Comparison of ENCODE assay signal across 9 cellular contexts in the genomic region with DNA sequence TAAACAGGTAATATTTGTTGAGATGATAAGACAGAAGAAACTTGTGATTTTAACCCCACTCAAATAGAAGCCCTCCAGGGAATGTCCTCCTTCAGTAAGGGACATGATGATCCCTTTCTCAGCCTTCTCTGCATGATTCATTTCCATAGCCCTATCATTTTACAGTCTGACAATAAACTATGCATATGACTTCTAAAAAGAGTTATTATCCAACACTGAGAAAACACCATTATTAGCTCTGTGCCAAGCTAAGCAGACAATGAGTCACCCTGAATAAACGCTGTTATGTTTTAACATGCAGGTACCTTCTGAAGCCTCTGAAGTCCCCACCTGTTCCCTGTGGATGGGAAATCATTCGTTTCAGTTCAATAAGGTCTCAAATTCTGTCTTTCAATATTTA. TPM values are rescaled to one million over a fixed set of nuclear protein-coding genes. Genes with fewer than 3 reads are reported as not detected.
DNase-seq lines count a peak whose midpoint lies in the region; ATAC-seq, FAIRE-seq and TF ChIP-seq lines count a peak whose summit lies in the region.
"Had no signal": no experiment of that assay in that cellular context is flagged by ENCODE, and none has a peak within 500 bp of the region (broad histone marks: within the 10 kb centered on the region; RNA-seq: fewer than 3 reads in every experiment).

No MANE protein-coding gene starts in this region.

- 33 to 57% methylated on average over 2 of the region's 2 CpGs for WGBS in gastroesophageal sphincter (ENCODE audit: low coverage in 1 of 2), 2 donors

- ATAC-seq in gastroesophageal sphincter (no peak), HG02678 (IDR thresholded peaks at IDR 0.05; ENCODE audit: unreplicated experiment) (no peak)

- H3K36me3 ChIP-seq in SJCRH30 (no peaks in the 10 kb centered on the region), gastroesophageal sphincter (no peaks in the 10 kb centered on the region)

- FAIRE-seq in urothelium cell line (lab: Jason Lieb, UNC), result no peak
- FAIRE-seq: RCC 7860 had no signal

- no peak for TF ChIP-seq POLR2A in gastroesophageal sphincter (IDR thresholded peaks at IDR 0.05)

- H3K4me1 ChIP-seq in SJCRH30 (peaks cover 17% of the 10 kb centered on the region), gastroesophageal sphincter (peaks cover 0 to 8% (median 5%) of the 10 kb centered on the region in 3 donors)

- peak overlapping the region; percentile 1; the same call in 1 of the 2 replicates for H3K27ac ChIP-seq in SJCRH30
- peak overlapping the region in 2 of 4 donors; percentile 38 to 49 for H3K27ac ChIP-seq in gastroesophageal sphincter

- H3K9me3 ChIP-seq in SJCRH30 (replicated peaks) (no peaks in the 10 kb centered on the region), gastroesophageal sphincter (no peaks in the 10 kb centered on the region)

- DNase-seq in NCI-H2107 treated with DMSO at 0.1 percent for 48 hours (lab: John Stamatoyannopoulos, UW; ENCODE audit: unreplicated experiment), result peak; percentile 72
- no peak for DNase-seq in NCI-H2107 (lab: John Stamatoyannopoulos, UW)
- DNase-seq in SJCRH30, result peak in 1 of 2 experiments; percentile 59
- DNase-seq in iris pigment epithelial cell (ENCODE audit: low read depth), result peak; percentile 85
- DNase-seq in urothelium cell line (ENCODE audit: low spot score), result peak; percentile 60
- DNase-seq in UCSD-AML1 (lab: John Stamatoyannopoulos, UW; ENCODE audit: unreplicated experiment), result no peak

- TF ChIP-seq EP300 in gastroesophageal sphincter (IDR thresholded peaks at IDR 0.05), result no peak

- H3K27me3 ChIP-seq in SJCRH30, result no peaks in the 10 kb centered on the region
- no peaks in the 10 kb centered on the region for H3K27me3 ChIP-seq in gastroesophageal sphincter

- no peak for TF ChIP-seq CTCF in gastroesophageal sphincter (IDR thresholded peaks at IDR 0.05)

- no peak overlapping the region for H3K4me3 ChIP-seq in SJCRH30
- no peak overlapping the region for H3K4me3 ChIP-seq in gastroesophageal sphincter

RNA-seq across cellular contexts. Expression of a gene that starts 54.7 kb away (rescaled TPM):
- 20.5 and 25.1 TPM in 2 replicates for total RNA-seq in SJCRH30 (2014; rRNA removed; shearing (Covaris generic))
- total RNA-seq in gastroesophageal sphincter, result 1 to 10 TPM; 3.9 to 8.7 (median 4.4) TPM

Comparison
In these comparisons a context has a peak if more than half of its experiments do, and no peak if none do; other contexts are left out.
1. DNase-seq: peak in NCI-H2107 treated with DMSO at 0.1 percent for 48 hours (single experiment), iris pigment epithelial cell (single experiment) and urothelium cell line (single experiment); none in NCI-H2107 (single experiment) and UCSD-AML1 (single experiment).